ENCODE assay signal across 2 cellular contexts in genomic region chr4:56531823-56532222, GRCh38.
A peak's percentile ranks its signal among the peaks of the same experiment; 100 is the strongest.
TF ChIP-seq lines count a peak whose summit lies in the region.

No MANE protein-coding gene starts in this region.

TF ChIP-seq in IMR-90, 13 proteins besides CTCF, POLR2A, EP300 and RAD21:
- peak; percentile 70; the same call in 1 of the 2 replicates for TF ChIP-seq NFE2L2 (IDR thresholded peaks at IDR 0.05; ENCODE audit: low read depth, low read length)
- TF ChIP-seq SMC3 (IDR thresholded peaks at IDR 0.05; ENCODE audit: low read depth, low read length) = no peak
TF ChIP-seq in IMR-90: peak in this region for 1.

TF ChIP-seq in K562, 482 proteins besides CTCF, POLR2A, EP300 and RAD21 (continues in another document):
- no peak for TF ChIP-seq ZBTB1 (CRISPR knock-in tag; IDR thresholded peaks at IDR 0.05; ENCODE audit: borderline replicate concordance, low read depth)
- no peak for TF ChIP-seq ZNF655 (CRISPR knock-in tag; IDR thresholded peaks at IDR 0.05)
- no peak for TF ChIP-seq SNIP1 (IDR thresholded peaks at IDR 0.05; ENCODE audit: low read depth)
- peak; percentile 67; the same call in 1 of the 2 replicates for TF ChIP-seq NFE2L1 (tag; IDR thresholded peaks at IDR 0.05; ENCODE audit: borderline replicate concordance, low read depth)
- no peak for TF ChIP-seq ELK3 (CRISPR knock-in tag; IDR thresholded peaks at IDR 0.05)
- no peak for TF ChIP-seq ZEB2 (IDR thresholded peaks at IDR 0.05)
- TF ChIP-seq IFI16 (CRISPR knock-in tag; IDR thresholded peaks at IDR 0.05) = no peak
- TF ChIP-seq FOXJ3 (CRISPR knock-in tag; IDR thresholded peaks at IDR 0.05) = no peak
- no peak for TF ChIP-seq NFATC3 (IDR thresholded peaks at IDR 0.05)
- TF ChIP-seq CTCFL (IDR thresholded peaks at IDR 0.05; ENCODE audit: borderline replicate concordance, insufficient read depth, low read depth, low read length, poor library complexity, severe bottlenecking) = no peak
- TF ChIP-seq ARID3B (CRISPR knock-in tag; IDR thresholded peaks at IDR 0.05; ENCODE audit: borderline replicate concordance) = no peak
- no peak for TF ChIP-seq ZNF408 (CRISPR knock-in tag; IDR thresholded peaks at IDR 0.05; ENCODE audit: low read depth)
- peak; percentile 83 for TF ChIP-seq MAFF (IDR thresholded peaks at IDR 0.05; ENCODE audit: low read length)
- no peak for TF ChIP-seq MAZ (CRISPR knock-in tag; conservative IDR thresholded peaks at IDR 0.05 in 1 of 2, IDR thresholded peaks at IDR 0.05 in 1 of 2)
- TF ChIP-seq SMARCA4 (IDR thresholded peaks at IDR 0.05) = 0 out of 2 replicates have a peak, but pooled peaks have one; percentile 29
- no peak for TF ChIP-seq PTTG1 (tag; IDR thresholded peaks at IDR 0.05; ENCODE audit: low read depth)
- TF ChIP-seq MAFG (tag; conservative IDR thresholded peaks at IDR 0.05) = peak; percentile 96
- TF ChIP-seq ZFX (CRISPR knock-in tag; IDR thresholded peaks at IDR 0.05) = no peak
- no peak for TF ChIP-seq ZNF668 (CRISPR knock-in tag; IDR thresholded peaks at IDR 0.05)
- TF ChIP-seq ZNF507 (tag; conservative IDR thresholded peaks at IDR 0.05) = no peak
- no peak for TF ChIP-seq DIDO1 (tag; IDR thresholded peaks at IDR 0.05; ENCODE audit: low read depth)
- no peak for TF ChIP-seq ZNF282 (CRISPR knock-in tag; IDR thresholded peaks at IDR 0.05)
- TF ChIP-seq PCBP2 (IDR thresholded peaks at IDR 0.05; ENCODE audit: low read depth, low read length, poor library complexity, severe bottlenecking) = no peak
- TF ChIP-seq CREB3L1 (IDR thresholded peaks at IDR 0.05; ENCODE audit: borderline replicate concordance, low read depth) = no peak
- peak; percentile 86 for TF ChIP-seq ZNF766 (CRISPR knock-in tag; conservative IDR thresholded peaks at IDR 0.05)
- no peak for TF ChIP-seq HNRNPLL (IDR thresholded peaks at IDR 0.05; ENCODE audit: low read depth, low read length, poor library complexity, severe bottlenecking)
- no peak for TF ChIP-seq POLR3G (IDR thresholded peaks at IDR 0.05; ENCODE audit: extremely low read depth, insufficient read length, insufficient replicate concordance)
- TF ChIP-seq KHSRP (IDR thresholded peaks at IDR 0.05) = no peak
- no peak for TF ChIP-seq CEBPB (tag; IDR thresholded peaks at IDR 0.05)
- no peak for TF ChIP-seq MECOM (CRISPR knock-in tag; IDR thresholded peaks at IDR 0.05)
- no peak for TF ChIP-seq CHD7 (IDR thresholded peaks at IDR 0.05; ENCODE audit: low read depth, low read length)
- TF ChIP-seq ZNF134 (CRISPR knock-in tag; conservative IDR thresholded peaks at IDR 0.05) = no peak
- no peak for TF ChIP-seq NUFIP1 (IDR thresholded peaks at IDR 0.05; ENCODE audit: partially characterized antibody)
- TF ChIP-seq CREBBP (IDR thresholded peaks at IDR 0.05; ENCODE audit: low read depth, low read length) = no peak
- TF ChIP-seq E2F1 (CRISPR knock-in tag; IDR thresholded peaks at IDR 0.05) = no peak
- peak; percentile 94 for TF ChIP-seq ZNF316 (IDR thresholded peaks at IDR 0.05)
- TF ChIP-seq ZFP36 (IDR thresholded peaks at IDR 0.05; ENCODE audit: low read depth, low read length, partially characterized antibody) = no peak
- TF ChIP-seq CBFA2T2 (conservative IDR thresholded peaks at IDR 0.05) = no peak
- no peak for TF ChIP-seq MCM3 (IDR thresholded peaks at IDR 0.05)
- TF ChIP-seq UBTF (IDR thresholded peaks at IDR 0.05; ENCODE audit: borderline replicate concordance in 1 of 2, low read depth in 2 of 2, low read length in 2 of 2) = no peak
